Comparison of ENCODE assay signal across 12 cellular contexts in the genomic region with DNA sequence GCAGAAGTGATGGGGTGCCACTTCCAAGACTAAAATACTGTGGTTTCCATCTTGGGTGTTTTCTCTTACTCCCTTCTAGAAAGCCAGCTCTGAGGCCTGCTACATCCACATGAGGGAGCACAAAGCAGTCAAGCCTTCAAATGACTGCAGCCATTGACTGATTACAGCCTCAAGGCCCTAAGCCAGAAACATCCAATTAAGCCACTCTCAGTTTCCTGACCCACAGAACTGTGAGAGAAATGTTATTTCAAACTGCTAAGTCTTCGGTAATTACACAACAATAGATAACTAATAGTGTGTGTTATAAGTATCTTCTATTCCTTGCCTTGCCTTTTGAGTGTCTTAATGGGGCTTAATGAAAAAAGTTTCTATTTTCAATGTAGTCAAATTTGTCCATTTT. TPM values are rescaled to one million over a fixed set of nuclear protein-coding genes. Genes with fewer than 3 reads are reported as not detected.
DNase-seq lines count a peak whose midpoint lies in the region; ATAC-seq, FAIRE-seq and TF ChIP-seq lines count a peak whose summit lies in the region.
"Had no signal": no experiment of that assay in that cellular context is flagged by ENCODE, and none has a peak within 500 bp of the region (broad histone marks: within the 10 kb centered on the region; RNA-seq: fewer than 3 reads in every experiment).

No MANE protein-coding gene starts in this region.

- no peak overlapping the region for H3K9ac ChIP-seq in neural progenitor cell

- H3K4me3 Mint-ChIP-seq in neural progenitor cell, result no peak overlapping the region
- H3K4me3 Mint-ChIP-seq: activated naive CD8-positive, alpha-beta T cell; nephron; stimulated activated naive CD8-positive, alpha-beta T cell treated with anti-CD3 and anti-CD28 coated beads, Interleukin-15, amount 100 ng/mL, for 72 hours had no signal

- H4K20me1 ChIP-seq in neural progenitor cell (ENCODE audit: low read depth), result peaks cover 48% of the 10 kb centered on the region

- peaks cover 36% of the 10 kb centered on the region for H3K9me3 Mint-ChIP-seq in neural progenitor cell
- H3K9me3 Mint-ChIP-seq: stimulated activated naive CD8-positive, alpha-beta T cell treated with anti-CD3 and anti-CD28 coated beads, Interleukin-15, amount 100 ng/mL, for 72 hours had no signal

- H3K4me2 ChIP-seq in neural progenitor cell, result peak overlapping the region; percentile 45

- TF ChIP-seq CTCF in bronchial epithelial cell (IDR thresholded peaks at IDR 0.05; ENCODE audit: insufficient read depth, low read length, severe bottlenecking) (no peak), neural progenitor cell (IDR thresholded peaks at IDR 0.05) (peak; percentile 35)

- H3F3A ChIP-seq in neural progenitor cell (ENCODE audit: low read depth), result peaks cover 19% of the 10 kb centered on the region

- FAIRE-seq in bronchial epithelial cell (lab: Jason Lieb, UNC), result peak; percentile 7

- no peak overlapping the region for H3K27ac Mint-ChIP-seq in neural progenitor cell
- H3K27ac Mint-ChIP-seq: activated naive CD8-positive, alpha-beta T cell; stimulated activated naive CD8-positive, alpha-beta T cell treated with anti-CD3 and anti-CD28 coated beads, Interleukin-15, amount 100 ng/mL, for 72 hours had no signal

- peaks cover 18% of the 10 kb centered on the region for H3K4me1 ChIP-seq in neural progenitor cell

- ATAC-seq in HG03108 (IDR thresholded peaks at IDR 0.05; ENCODE audit: unreplicated experiment), result no peak
- ATAC-seq: stimulated activated naive CD8-positive, alpha-beta T cell treated with anti-CD3 and anti-CD28 coated beads, Interleukin-15, amount 100 ng/mL, for 72 hours had no signal

- H3K36me3 Mint-ChIP-seq in neural progenitor cell, result peaks cover 41% of the 10 kb centered on the region

- peak overlapping the region; percentile 54 for H3K27ac ChIP-seq in neural progenitor cell

- H3K27me3 Mint-ChIP-seq in neural progenitor cell (ENCODE audit: insufficient read depth, low read depth), result no peaks in the 10 kb centered on the region
- H3K27me3 Mint-ChIP-seq: activated naive CD8-positive, alpha-beta T cell; stimulated activated naive CD8-positive, alpha-beta T cell treated with anti-CD3 and anti-CD28 coated beads, Interleukin-15, amount 100 ng/mL, for 72 hours had no signal

- H3K9me3 ChIP-seq in neural progenitor cell (ENCODE audit: low read depth), result no peaks in the 10 kb centered on the region

- no peaks in the 10 kb centered on the region for H3K36me3 ChIP-seq in bronchial epithelial cell (ENCODE audit: control insufficient read depth, insufficient read depth, low read length)
- no peaks in the 10 kb centered on the region for H3K36me3 ChIP-seq in neural progenitor cell

- H3K4me1 Mint-ChIP-seq in neural progenitor cell, result no peaks in the 10 kb centered on the region
- H3K4me1 Mint-ChIP-seq: nephron had no signal

- DNase-seq in DMS53 (lab: John Stamatoyannopoulos, UW) (peak; percentile 43), DMS53 treated with DMSO at 0.1 percent for 48 hours (lab: John Stamatoyannopoulos, UW; ENCODE audit: unreplicated experiment) (no peak), NCI-H1105 (lab: John Stamatoyannopoulos, UW) (peak; percentile 40), bronchial epithelial cell (ENCODE audit: low read depth) (no peak), neural progenitor cell (ENCODE audit: low spot score) (peak; percentile 76), kidney glomerular epithelial cell (lab: John Stamatoyannopoulos, UW) (no peak), GM03348 (ENCODE audit: low spot score) (no peak)
- DNase-seq: 8988T; stimulated activated naive CD8-positive, alpha-beta T cell treated with anti-CD3 and anti-CD28 coated beads, Interleukin-15, amount 100 ng/mL, for 72 hours had no signal

- H3K79me2 ChIP-seq in neural progenitor cell (ENCODE audit: low read depth), result peaks cover 100% of the 10 kb centered on the region

- H2AFZ ChIP-seq in neural progenitor cell (replicated peaks), result no peak overlapping the region

- H3K4me3 ChIP-seq in bronchial epithelial cell (ENCODE audit: low read depth, low read length) (no peak overlapping the region), neural progenitor cell (no peak overlapping the region)

- H3K27me3 ChIP-seq in bronchial epithelial cell (ENCODE audit: control insufficient read depth, insufficient read depth, low read length) (no peaks in the 10 kb centered on the region), neural progenitor cell (no peaks in the 10 kb centered on the region)

RNA-seq across cellular contexts. Expression of a gene that starts 24.8 kb away (rescaled TPM):
- total RNA-seq in bronchial epithelial cell, result 11.3 and 16.8 TPM in 2 replicates
- 32.4 and 48.0 TPM in 2 replicates for total RNA-seq in neural progenitor cell (ENCODE audit: low replicate concordance)

Comparison
In these comparisons a context has a peak if more than half of its experiments do, and no peak if none do; other contexts are left out.
1. DNase-seq: peak in DMS53 (single experiment), NCI-H1105 (single experiment) and neural progenitor cell (single experiment); none in DMS53 treated with DMSO at 0.1 percent for 48 hours (single experiment), bronchial epithelial cell (single experiment), kidney glomerular epithelial cell (single experiment) and GM03348 (single experiment).